In genomic region chr9:109453210-109453842, GRCh38 we compare ENCODE assay signal across 14 cellular contexts. TPM values are rescaled to one million over a fixed set of nuclear protein-coding genes. Genes with fewer than 3 reads are reported as not detected.
DNase-seq lines count a peak whose midpoint lies in the region; ATAC-seq, FAIRE-seq and TF ChIP-seq lines count a peak whose summit lies in the region.
"Had no signal": no experiment of that assay in that cellular context is flagged by ENCODE, and none has a peak within 500 bp of the region (broad histone marks: within the 10 kb centered on the region; RNA-seq: fewer than 3 reads in every experiment).

No MANE protein-coding gene starts in this region.

- FAIRE-seq in RCC 7860 (lab: Jason Lieb, UNC), result peak; percentile 57
- FAIRE-seq: GM12892 had no signal

- intact Hi-C loops in colonic mucosa (cut with DNase I), result no loop called here

- ATAC-seq in HG02885 (IDR thresholded peaks at IDR 0.05; ENCODE audit: poor library complexity, unreplicated experiment) (no peak), HG02798 (IDR thresholded peaks at IDR 0.05; ENCODE audit: poor library complexity, unreplicated experiment) (no peak)
- ATAC-seq: activated T-cell treated with anti-CD3 and anti-CD28 coated beads, Interleukin-2, amount 50 U/mL, for 4 hours had no signal

- peak; percentile 48 for DNase-seq in Caki2 (ENCODE audit: low read depth)
- DNase-seq in RCC 7860 (ENCODE audit: low spot score), result peak; percentile 74
- DNase-seq in choroid plexus epithelial cell (ENCODE audit: low read depth), result peak; percentile 88
- DNase-seq in mucosa of gallbladder (ENCODE audit: low spot score), result peak; percentile 14
- no peak for DNase-seq in colonic mucosa
- DNase-seq in mesenteric fat pad (ENCODE audit: low spot score), result no peak
- DNase-seq: activated T-cell treated with anti-CD3 and anti-CD28 coated beads, Interleukin-2, amount 50 U/mL, for 4 hours; cortex of kidney; stimulated activated CD4-positive, alpha-beta T cell treated with anti-CD3 and anti-CD28 coated beads, Interleukin-4, amount 100 ng/mL, for 1 hour had no signal

- H3K27ac ChIP-seq in colonic mucosa, result no peak overlapping the region
- H3K27ac ChIP-seq: KMS-11, neural progenitor cell had no signal

- TF ChIP-seq CTCF in choroid plexus epithelial cell (conservative IDR thresholded peaks at IDR 0.05; ENCODE audit: low read depth, low read length) (no peak), colonic mucosa (IDR thresholded peaks at IDR 0.05) (no peak)

- in situ Hi-C loops in Caki2 (cut with HindIII; ENCODE audit: low pct_unique_long_range_greater_than_20kb, low sequenced_read_pairs), result no loop called here

- no peaks in the 10 kb centered on the region for H3K9me3 ChIP-seq in colonic mucosa

- H3K4me1 ChIP-seq in colonic mucosa, result no peaks in the 10 kb centered on the region
- H3K4me1 ChIP-seq: neural progenitor cell had no signal

- H3K4me3 ChIP-seq in choroid plexus epithelial cell (ENCODE audit: low read depth, low read length) (no peak overlapping the region), colonic mucosa (no peak overlapping the region)
- H3K4me3 ChIP-seq: neural progenitor cell had no signal

- no peaks in the 10 kb centered on the region for H3K27me3 ChIP-seq in colonic mucosa
- H3K27me3 ChIP-seq: neural progenitor cell had no signal

- no peaks in the 10 kb centered on the region for H3K36me3 ChIP-seq in colonic mucosa
- H3K36me3 ChIP-seq: neural progenitor cell had no signal

- no peak overlapping the region for H3K9ac ChIP-seq in colonic mucosa (ENCODE audit: low read depth in 2 of 2, low read length in 2 of 2)
- H3K9ac ChIP-seq: KMS-11, neural progenitor cell had no signal

RNA-seq across cellular contexts. Expression of gene PTPN3, which starts 44.8 kb away (rescaled TPM):
- 14.8 and 15.0 TPM in 2 replicates for total RNA-seq in Caki2 (2014; rRNA removed; shearing (Covaris generic); ENCODE audit: low replicate concordance)
- total RNA-seq in mucosa of gallbladder (16.2 TPM), colonic mucosa (10 to 100 TPM; 23.6 to 26.7 TPM), mesenteric fat pad (6.3 TPM)

Comparison
In these comparisons a context has a peak if more than half of its experiments do, and no peak if none do; other contexts are left out.
1. DNase-seq: peak in Caki2 (single experiment), RCC 7860 (single experiment), choroid plexus epithelial cell (single experiment) and mucosa of gallbladder (single experiment); none in colonic mucosa (single experiment) and mesenteric fat pad (single experiment).